18 cellular contexts compared by ENCODE assay signal in the genomic region with DNA sequence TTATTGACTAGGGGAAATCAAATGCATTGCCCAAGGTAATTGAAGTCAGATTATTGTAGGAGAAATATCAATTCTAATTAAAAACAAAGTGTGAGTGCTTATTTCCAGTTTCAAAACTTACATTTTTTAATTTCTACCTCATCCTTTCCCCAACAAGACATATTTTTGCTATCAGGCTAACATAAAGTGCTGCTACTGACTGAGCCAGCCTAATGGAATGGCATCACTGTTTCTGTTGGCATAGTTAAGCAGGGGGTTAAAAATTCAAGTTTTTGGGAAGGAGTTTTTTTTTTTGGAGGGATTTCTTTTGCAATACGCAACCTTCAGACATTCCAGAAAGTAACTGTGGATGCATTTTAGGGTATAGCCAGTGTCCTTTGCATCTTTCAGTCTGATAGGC. TPM values are rescaled to one million over a fixed set of nuclear protein-coding genes. Genes with fewer than 3 reads are reported as not detected.
DNase-seq lines count a peak whose midpoint lies in the region; TF ChIP-seq lines count a peak whose summit lies in the region.
"Had no signal": no experiment of that assay in that cellular context is flagged by ENCODE, and none has a peak within 500 bp of the region (broad histone marks: within the 10 kb centered on the region; RNA-seq: fewer than 3 reads in every experiment).

No MANE protein-coding gene starts in this region.

- H3K4me3 Mint-ChIP-seq in nephron, result no peak overlapping the region
- no peak overlapping the region for H3K4me3 Mint-ChIP-seq in mesothelial cell of epicardium
- H3K4me3 Mint-ChIP-seq: activated naive CD4-positive, alpha-beta T cell treated with anti-CD3 and anti-CD28 coated beads for 36 hours had no signal

- intact Hi-C loops in dorsolateral prefrontal cortex (cut with DNase I), result no loop called here

- peak overlapping the region; percentile 91 for H3K4me2 ChIP-seq in OCI-LY3 (ENCODE audit: low read length)
- H3K4me2 ChIP-seq: PC-9 had no signal

- 0 out of 2 replicates have a peak, but pooled peaks cover 3% of the 10 kb centered on the region for H3K9me3 ChIP-seq in OCI-LY3 (ENCODE audit: insufficient read depth, low read length)

- H3K4me1 Mint-ChIP-seq in nephron (peaks cover 55% of the 10 kb centered on the region), mesothelial cell of epicardium (peaks cover 49% of the 10 kb centered on the region)

- H3K4me3 ChIP-seq in OCI-LY3 (ENCODE audit: low read length) (peak overlapping the region; percentile 68), dorsolateral prefrontal cortex (peak overlapping the region in 2 of 59 donors; percentile 5 to 8)
- H3K4me3 ChIP-seq: PC-9 had no signal

- H3K79me2 ChIP-seq in OCI-LY3 (ENCODE audit: low read length), result peaks cover 94% of the 10 kb centered on the region

- H3K9me3 Mint-ChIP-seq in nephron (no peaks in the 10 kb centered on the region), mesothelial cell of epicardium (no peaks in the 10 kb centered on the region)
- H3K9me3 Mint-ChIP-seq: activated naive CD4-positive, alpha-beta T cell treated with anti-CD3 and anti-CD28 coated beads for 36 hours had no signal

- peaks cover 12% of the 10 kb centered on the region for H3K36me3 Mint-ChIP-seq in nephron (ENCODE audit: low read depth)
- peaks cover 4% of the 10 kb centered on the region for H3K36me3 Mint-ChIP-seq in mesothelial cell of epicardium

- peak overlapping the region; percentile 93 for H3K27ac ChIP-seq in OCI-LY3 (ENCODE audit: low read length)
- peak overlapping the region in 41 of 59 donors; percentile 4 to 84 (median 47) for H3K27ac ChIP-seq in dorsolateral prefrontal cortex

- H3K27me3 ChIP-seq in OCI-LY3 (ENCODE audit: low read depth, low read length), result no peaks in the 10 kb centered on the region
- no peaks in the 10 kb centered on the region for H3K27me3 ChIP-seq in dorsolateral prefrontal cortex

- H3K4me1 ChIP-seq in OCI-LY3 (ENCODE audit: low read length), result peaks cover 97% of the 10 kb centered on the region

- H3K36me3 ChIP-seq in OCI-LY3 (replicated peaks; ENCODE audit: low read depth, low read length), result peaks cover 13% of the 10 kb centered on the region

- peak overlapping the region in 2 of 3 experiments; percentile 7 to 12 for H3K27ac Mint-ChIP-seq in nephron
- no peak overlapping the region for H3K27ac Mint-ChIP-seq in mesothelial cell of epicardium
- H3K27ac Mint-ChIP-seq: activated naive CD4-positive, alpha-beta T cell treated with anti-CD3 and anti-CD28 coated beads for 36 hours had no signal

- H3K9ac ChIP-seq in OCI-LY3 (ENCODE audit: low read length), result peak overlapping the region; percentile 88

- TF ChIP-seq CTCF in OCI-LY3 (IDR thresholded peaks at IDR 0.05; ENCODE audit: low read depth, low read length) (no peak), dorsolateral prefrontal cortex (IDR thresholded peaks at IDR 0.05 in 54 of 56, conservative IDR thresholded peaks at IDR 0.05 in 2 of 56; ENCODE audit: low read depth in 1 of 56, partially characterized antibody in 56 of 56) (no peak), nephron (IDR thresholded peaks at IDR 0.05; ENCODE audit: unreplicated experiment in 3 of 3) (no peak), mesothelial cell of epicardium (IDR thresholded peaks at IDR 0.05; ENCODE audit: unreplicated experiment) (no peak)

- H4K20me1 ChIP-seq in OCI-LY3 (ENCODE audit: insufficient read depth, low read length), result no peaks in the 10 kb centered on the region

- DNase-seq in AG20443 (ENCODE audit: low spot score) (peak; percentile 40), dorsolateral prefrontal cortex (no peak), mesothelial cell of epicardium (ENCODE audit: low spot score in 2 of 2, unreplicated experiment in 2 of 2) (no peak), NCI-H146 treated with DMSO at 0.1 percent for 48 hours (lab: John Stamatoyannopoulos, UW; ENCODE audit: unreplicated experiment) (no peak), retina (no peak)
- DNase-seq in effector CD8-positive, alpha-beta T cell (lab: John Stamatoyannopoulos, UW), result no peak
- DNase-seq: activated naive CD4-positive, alpha-beta T cell treated with anti-CD3 and anti-CD28 coated beads for 36 hours; DMS153; glutamatergic neuron; GOT3; islet precursor cell; NCI-H2029 treated with DMSO at 0.1 percent for 48 hours; NCI-H524; PC-9; stimulated activated CD4-positive, alpha-beta T cell treated with anti-CD3 and anti-CD28 coated beads, Interleukin-15, amount 100 ng/mL, for 24 hours; substantia nigra had no signal

- H3K27me3 Mint-ChIP-seq in nephron (ENCODE audit: low read depth) (no peaks in the 10 kb centered on the region), mesothelial cell of epicardium (ENCODE audit: low read depth) (no peaks in the 10 kb centered on the region)

- no peak overlapping the region for H2AFZ ChIP-seq in OCI-LY3 (ENCODE audit: low read depth, low read length)
- H2AFZ ChIP-seq: PC-9 had no signal

RNA-seq across cellular contexts. Expression of gene GAB1, which starts 24.2 kb away (rescaled TPM):
- total RNA-seq in dorsolateral prefrontal cortex (100 to 1,000 TPM in 85 of 120 experiments, 10 to 100 TPM in 35; 58.5 to 257 (median 116) TPM), mesothelial cell of epicardium (44.6 to 45.9 TPM (median 45.0 TPM) in 3 replicates)
